ENCODE assay signal across 10 cellular contexts in genomic region chr7:100264669-100265165, GRCh38. TPM values are rescaled to one million over a fixed set of nuclear protein-coding genes. Genes with fewer than 3 reads are reported as not detected.
DNase-seq lines count a peak whose midpoint lies in the region; ATAC-seq and TF ChIP-seq lines count a peak whose summit lies in the region.
"Not testable (repeated sequence)": the region's sequence is repeated elsewhere in the genome, so short reads cannot be mapped to it uniquely, and the experiment has no call there.
"Had no signal": no experiment of that assay in that cellular context is flagged by ENCODE, and none has a peak within 500 bp of the region (broad histone marks: within the 10 kb centered on the region; RNA-seq: fewer than 3 reads in every experiment).

No MANE protein-coding gene starts in this region.

- H3K36me3 ChIP-seq in mucosa of descending colon (ENCODE audit: low read depth); gastrocnemius medialis: not testable (repeated sequence)

- POLR2A ChIA-PET in activated naive CD8-positive, alpha-beta T cell treated with anti-CD3 and anti-CD28 coated beads, Interleukin-2, amount 10 ng/mL, durations not matched to agents 7 days and 5 days (lab: Charles Lee), result interaction anchor here (0.6 to 0.7 kb wide), 2 partner anchors 9 to 180 kb away, joined by 3 to 4 read pairs; no protein-coding TSS in a partner anchor

- H3K27ac ChIP-seq in gastrocnemius medialis, result peak overlapping the region; percentile 91 to 98 (median 96)

- ATAC-seq in activated naive CD8-positive, alpha-beta T cell treated with anti-CD3 and anti-CD28 coated beads, Interleukin-2, amount 10 ng/mL, durations not matched to agents 7 days and 5 days (ENCODE audit: low read depth); gastrocnemius medialis: not testable (repeated sequence)
- ATAC-seq in mucosa of descending colon, result peak; percentile 74

- H3K27me3 Mint-ChIP-seq in HFFc6 (ENCODE audit: insufficient read depth); activated naive CD8-positive, alpha-beta T cell treated with anti-CD3 and anti-CD28 coated beads, Interleukin-2, amount 10 ng/mL, durations not matched to agents 7 days and 5 days: not testable (repeated sequence)

- not testable (repeated sequence) for TF ChIP-seq CTCF in HFFc6 (IDR thresholded peaks at IDR 0.05); fibroblast of the aortic adventitia (IDR thresholded peaks at IDR 0.05; ENCODE audit: insufficient read depth, low read length); mucosa of descending colon (IDR thresholded peaks at IDR 0.05); gastrocnemius medialis (IDR thresholded peaks at IDR 0.05 in 4 of 5, conservative IDR thresholded peaks at IDR 0.05 in 1 of 5)

- H3K4me3 ChIP-seq in fibroblast of the aortic adventitia (ENCODE audit: low read depth, low read length); mucosa of descending colon; gastrocnemius medialis: not testable (repeated sequence)

- not testable (repeated sequence) for H3K27me3 ChIP-seq in gastrocnemius medialis

- intact Hi-C loops in mucosa of descending colon (cut with DNase I, micrococcal nuclease); gastrocnemius medialis (cut with DNase I; ENCODE audit: low total_unique reads): not testable (repeated sequence)

- in situ Hi-C loops in gastrocnemius medialis (cut with MboI; ENCODE audit: low sequenced_read_pairs in 4 of 4), result not testable (repeated sequence)

- H3K9me3 ChIP-seq in mucosa of descending colon, gastrocnemius medialis: not testable (repeated sequence)

- not testable (repeated sequence) for TF ChIP-seq POLR2A in gastrocnemius medialis (IDR thresholded peaks at IDR 0.05)

- H3K4me3 Mint-ChIP-seq in HFFc6; activated naive CD8-positive, alpha-beta T cell treated with anti-CD3 and anti-CD28 coated beads, Interleukin-2, amount 10 ng/mL, durations not matched to agents 7 days and 5 days: not testable (repeated sequence)

- H3K4me1 ChIP-seq in mucosa of descending colon (ENCODE audit: low read depth), result not testable (repeated sequence)
- H3K4me1 ChIP-seq in gastrocnemius medialis, result peaks cover 47 to 68% of the 10 kb centered on the region in 2 donors

- H3K4me1 Mint-ChIP-seq in HFFc6 (ENCODE audit: low read depth), result peaks cover 14% of the 10 kb centered on the region
- H3K4me1 Mint-ChIP-seq in activated naive CD8-positive, alpha-beta T cell treated with anti-CD3 and anti-CD28 coated beads, Interleukin-2, amount 10 ng/mL, durations not matched to agents 7 days and 5 days, result not testable (repeated sequence)

- H3K27ac Mint-ChIP-seq in HFFc6, result peak overlapping the region; percentile 19; the same call in 1 of the 2 replicates
- peak overlapping the region; percentile 12 for H3K27ac Mint-ChIP-seq in activated naive CD8-positive, alpha-beta T cell treated with anti-CD3 and anti-CD28 coated beads, Interleukin-2, amount 10 ng/mL, durations not matched to agents 7 days and 5 days

- peak; percentile 5 for DNase-seq in DMS153 (lab: John Stamatoyannopoulos, UW)
- DNase-seq in HFFc6, result peak; percentile 27
- peak; percentile 34 to 53 for DNase-seq in NOMO-1 (lab: John Stamatoyannopoulos, UW; ENCODE audit: unreplicated experiment in 2 of 2)
- not testable (repeated sequence) for DNase-seq in activated naive CD8-positive, alpha-beta T cell treated with anti-CD3 and anti-CD28 coated beads, Interleukin-2, amount 10 ng/mL, durations not matched to agents 7 days and 5 days; mucosa of descending colon; gastrocnemius medialis
- DNase-seq in fibroblast of the aortic adventitia (ENCODE audit: low read depth), result peak; percentile 70

- not testable (repeated sequence) for H3K9me3 Mint-ChIP-seq in HFFc6; activated naive CD8-positive, alpha-beta T cell treated with anti-CD3 and anti-CD28 coated beads, Interleukin-2, amount 10 ng/mL, durations not matched to agents 7 days and 5 days

- not testable (repeated sequence) for H3K36me3 Mint-ChIP-seq in HFFc6 (ENCODE audit: low read depth); activated naive CD8-positive, alpha-beta T cell treated with anti-CD3 and anti-CD28 coated beads, Interleukin-2, amount 10 ng/mL, durations not matched to agents 7 days and 5 days

RNA-seq across cellular contexts. Expression of gene SPDYE3, which starts 42.8 kb away (rescaled TPM):
- total RNA-seq in HFFc6 (2021; fragmentation: NEBNext Ultra II Directional; extraction: Animal tissue kit (Norgen Biotek cat#: 25700)), result not detected
- not detected for total RNA-seq in activated naive CD8-positive, alpha-beta T cell treated with anti-CD3 and anti-CD28 coated beads, Interleukin-2, amount 10 ng/mL, durations not matched to agents 7 days and 5 days
- total RNA-seq in fibroblast of the aortic adventitia (ENCODE audit: low replicate concordance) (not detected in 2 replicates), mucosa of descending colon (not detected), gastrocnemius medialis (not detected)
- total RNA-seq: CD4-positive, alpha-beta T cell; GM23338; HT1080 had no signal

RNA-seq across cellular contexts. Expression of gene PVRIG, which starts 45.0 kb away (rescaled TPM):
- under 1 TPM in 4 of 6 experiments, not detected in 2; 0.51 to 0.87 (median 0.61) TPM for total RNA-seq in HFFc6 (2021; fragmentation: NEBNext Ultra II Directional; extraction: Animal tissue kit (Norgen Biotek cat#: 25700))
- total RNA-seq in activated naive CD8-positive, alpha-beta T cell treated with anti-CD3 and anti-CD28 coated beads, Interleukin-2, amount 10 ng/mL, durations not matched to agents 7 days and 5 days, result 10 to 100 TPM; 86.1 to 86.2 TPM
- total RNA-seq in fibroblast of the aortic adventitia (ENCODE audit: low replicate concordance) (not detected in 2 replicates), mucosa of descending colon (1 to 10 TPM in 1 of 3 donors, under 1 TPM in 1, not detected in 1; 0.76 to 1.4 TPM), gastrocnemius medialis (not detected)
- total RNA-seq: GM23338, HT1080 had no signal

Comparison
In these comparisons a context has a peak if more than half of its experiments do, and no peak if none do; other contexts are left out.
1. RNA of gene PVRIG, which starts 45.0 kb away (total RNA-seq): 86.1 to 86.2 TPM in activated naive CD8-positive, alpha-beta T cell treated with anti-CD3 and anti-CD28 coated beads, Interleukin-2, amount 10 ng/mL, durations not matched to agents 7 days and 5 days; 0.76 to 1.4 TPM in mucosa of descending colon, 0.51 to 0.87 TPM in HFFc6, not detected in fibroblast of the aortic adventitia and not detected in gastrocnemius medialis; every median in the first group is over 10 times any median in the second.